In the genomic region with DNA sequence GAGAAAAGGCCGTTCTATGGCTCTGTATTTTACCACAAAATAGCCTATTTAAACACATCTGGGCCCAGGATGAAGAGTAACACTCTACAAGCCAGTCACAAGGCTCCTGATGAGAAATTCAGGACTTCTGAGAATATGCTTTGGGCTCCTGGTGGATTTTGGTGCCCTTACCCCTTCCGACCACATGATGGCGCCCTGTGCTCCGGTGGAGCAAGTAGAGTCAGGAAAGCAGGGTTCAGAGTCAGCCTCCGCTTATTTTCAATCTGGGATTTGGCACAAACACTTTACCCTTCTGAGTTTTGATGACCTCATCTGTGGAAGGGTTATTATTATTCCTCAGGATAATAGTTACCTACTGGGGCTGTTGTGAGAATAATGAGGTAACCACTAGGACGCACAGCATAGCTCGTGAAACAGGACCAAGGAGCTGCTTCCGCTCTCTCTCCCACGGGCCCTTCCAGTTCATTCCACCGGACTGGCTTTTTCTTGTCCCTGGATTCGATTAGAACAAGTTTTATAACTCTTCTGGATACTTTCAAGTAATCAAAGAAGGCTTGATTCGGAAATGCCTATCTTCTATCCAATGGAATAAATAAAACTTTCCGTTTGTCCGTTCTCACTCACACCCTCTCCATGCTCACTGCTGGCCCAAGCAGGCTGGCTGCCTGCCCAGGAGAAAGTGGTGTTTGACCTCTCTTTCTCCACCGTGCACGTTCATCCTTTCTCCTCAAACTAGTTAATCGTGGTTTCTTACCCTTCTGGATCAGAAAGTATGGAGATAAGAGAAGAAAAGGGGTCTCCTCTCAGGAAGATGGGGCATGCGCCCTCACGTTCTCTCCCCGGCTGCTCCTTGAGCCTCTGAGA, we compare ENCODE assay signal across 9 cellular contexts.
DNase-seq lines count a peak whose midpoint lies in the region; ATAC-seq, FAIRE-seq and TF ChIP-seq lines count a peak whose summit lies in the region.
"Had no signal": no experiment of that assay in that cellular context is flagged by ENCODE, and none has a peak within 500 bp of the region (broad histone marks: within the 10 kb centered on the region; RNA-seq: fewer than 3 reads in every experiment).

No MANE protein-coding gene starts in this region.

- H4K20me1 ChIP-seq in astrocyte (ENCODE audit: insufficient read depth, low read length): no peaks in the 10 kb centered on the region

- H3K27me3 Mint-ChIP-seq in astrocyte (ENCODE audit: low read depth, unreplicated experiment) (no peaks in the 10 kb centered on the region), nephron progenitor cell (ENCODE audit: low read depth, poor library complexity) (peaks cover 6% of the 10 kb centered on the region)
- H3K27me3 Mint-ChIP-seq: brain had no signal

- no peak overlapping the region for H2AFZ ChIP-seq in astrocyte (ENCODE audit: low read depth, low read length)

- no peak for ATAC-seq in HG02840 (IDR thresholded peaks at IDR 0.05; ENCODE audit: low FRiP score, unreplicated experiment)

- H3K4me1 Mint-ChIP-seq in astrocyte (ENCODE audit: low read depth, unreplicated experiment) (no peaks in the 10 kb centered on the region), nephron progenitor cell (peaks cover 20% of the 10 kb centered on the region)
- H3K4me1 Mint-ChIP-seq: brain had no signal

- peak; percentile 44 for DNase-seq in stimulated activated CD4-positive, alpha-beta T cell treated with anti-CD3 and anti-CD28 coated beads, Interleukin-15, amount 100 ng/mL, for 24 hours
- no peak for DNase-seq in stimulated activated CD4-positive, alpha-beta T cell treated with anti-CD3 and anti-CD28 coated beads, Interleukin-12 subunit alpha, Interleukin-12 subunit beta, amount 100 ng/mL, for 4 hours
- no peak for DNase-seq in astrocyte (ENCODE audit: low read depth)
- peak; percentile 32 for DNase-seq in nephron progenitor cell
- DNase-seq in DMS153 (lab: John Stamatoyannopoulos, UW): no peak
- DNase-seq in DMS79 (lab: John Stamatoyannopoulos, UW): no peak

- H3K9ac ChIP-seq in astrocyte (ENCODE audit: low read length): no peak overlapping the region

- TF ChIP-seq CTCF in astrocyte (IDR thresholded peaks at IDR 0.05; ENCODE audit: insufficient read depth, low read depth, low read length): peak; percentile 34
- TF ChIP-seq CTCF in nephron progenitor cell (IDR thresholded peaks at IDR 0.05): peak; percentile 36

- no peaks in the 10 kb centered on the region for H3K79me2 ChIP-seq in astrocyte (ENCODE audit: insufficient read depth, low read length)

- H3K27me3 ChIP-seq in astrocyte (ENCODE audit: insufficient read depth, low read length): no peaks in the 10 kb centered on the region

- peak; percentile 35; the same call in 1 of the 2 replicates for TF ChIP-seq RAD21 in Ishikawa (IDR thresholded peaks at IDR 0.05; ENCODE audit: low read depth)

- H3K27ac Mint-ChIP-seq in astrocyte (ENCODE audit: unreplicated experiment): no peak overlapping the region
- H3K27ac Mint-ChIP-seq in nephron progenitor cell: peak overlapping the region; percentile 29
- H3K27ac Mint-ChIP-seq: brain had no signal

- H3K27ac ChIP-seq in astrocyte (ENCODE audit: low read depth, low read length): no peak overlapping the region

- H3K36me3 Mint-ChIP-seq in astrocyte (ENCODE audit: low read depth, unreplicated experiment) (no peaks in the 10 kb centered on the region), nephron progenitor cell (ENCODE audit: low read depth) (no peaks in the 10 kb centered on the region)
- H3K36me3 Mint-ChIP-seq: brain had no signal

- FAIRE-seq in astrocyte (lab: Jason Lieb, UNC): no peak

- no peak overlapping the region for H3K4me3 Mint-ChIP-seq in astrocyte (ENCODE audit: unreplicated experiment)
- no peak overlapping the region for H3K4me3 Mint-ChIP-seq in nephron progenitor cell
- H3K4me3 Mint-ChIP-seq: brain had no signal

- H3K9me3 Mint-ChIP-seq in astrocyte (ENCODE audit: unreplicated experiment): no peaks in the 10 kb centered on the region
- H3K9me3 Mint-ChIP-seq in nephron progenitor cell: peaks cover 10% of the 10 kb centered on the region

- no peaks in the 10 kb centered on the region for H3K9me3 ChIP-seq in astrocyte (ENCODE audit: insufficient read depth, low read depth, low read length)

- no peaks in the 10 kb centered on the region for H3K36me3 ChIP-seq in astrocyte (ENCODE audit: insufficient read depth, low read length)

- no peak for TF ChIP-seq EP300 in Ishikawa (IDR thresholded peaks at IDR 0.05; ENCODE audit: borderline replicate concordance)

- H3K4me2 ChIP-seq in astrocyte (ENCODE audit: low read length): no peak overlapping the region

- no peaks in the 10 kb centered on the region for H3K4me1 ChIP-seq in astrocyte (ENCODE audit: insufficient read depth, low read length)

- H3K4me3 ChIP-seq in astrocyte (ENCODE audit: insufficient read depth, low read depth, low read length): no peak overlapping the region

TF ChIP-seq in Ishikawa, 13 proteins besides CTCF, POLR2A, EP300 and RAD21:
- no peak for TF ChIP-seq CREB1 (IDR thresholded peaks at IDR 0.05; ENCODE audit: low read depth)
- no peak for TF ChIP-seq FOXM1 (IDR thresholded peaks at IDR 0.05; ENCODE audit: borderline replicate concordance, low read depth)
- TF ChIP-seq, protein P1, sequence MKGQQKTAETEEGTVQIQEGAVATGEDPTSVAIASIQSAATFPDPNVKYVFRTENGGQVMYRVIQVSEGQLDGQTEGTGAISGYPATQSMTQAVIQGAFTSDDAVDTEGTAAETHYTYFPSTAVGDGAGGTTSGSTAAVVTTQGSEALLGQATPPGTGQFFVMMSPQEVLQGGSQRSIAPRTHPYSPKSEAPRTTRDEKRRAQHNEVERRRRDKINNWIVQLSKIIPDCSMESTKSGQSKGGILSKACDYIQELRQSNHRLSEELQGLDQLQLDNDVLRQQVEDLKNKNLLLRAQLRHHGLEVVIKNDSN (IDR thresholded peaks at IDR 0.05): no peak
- TF ChIP-seq, protein P2, sequence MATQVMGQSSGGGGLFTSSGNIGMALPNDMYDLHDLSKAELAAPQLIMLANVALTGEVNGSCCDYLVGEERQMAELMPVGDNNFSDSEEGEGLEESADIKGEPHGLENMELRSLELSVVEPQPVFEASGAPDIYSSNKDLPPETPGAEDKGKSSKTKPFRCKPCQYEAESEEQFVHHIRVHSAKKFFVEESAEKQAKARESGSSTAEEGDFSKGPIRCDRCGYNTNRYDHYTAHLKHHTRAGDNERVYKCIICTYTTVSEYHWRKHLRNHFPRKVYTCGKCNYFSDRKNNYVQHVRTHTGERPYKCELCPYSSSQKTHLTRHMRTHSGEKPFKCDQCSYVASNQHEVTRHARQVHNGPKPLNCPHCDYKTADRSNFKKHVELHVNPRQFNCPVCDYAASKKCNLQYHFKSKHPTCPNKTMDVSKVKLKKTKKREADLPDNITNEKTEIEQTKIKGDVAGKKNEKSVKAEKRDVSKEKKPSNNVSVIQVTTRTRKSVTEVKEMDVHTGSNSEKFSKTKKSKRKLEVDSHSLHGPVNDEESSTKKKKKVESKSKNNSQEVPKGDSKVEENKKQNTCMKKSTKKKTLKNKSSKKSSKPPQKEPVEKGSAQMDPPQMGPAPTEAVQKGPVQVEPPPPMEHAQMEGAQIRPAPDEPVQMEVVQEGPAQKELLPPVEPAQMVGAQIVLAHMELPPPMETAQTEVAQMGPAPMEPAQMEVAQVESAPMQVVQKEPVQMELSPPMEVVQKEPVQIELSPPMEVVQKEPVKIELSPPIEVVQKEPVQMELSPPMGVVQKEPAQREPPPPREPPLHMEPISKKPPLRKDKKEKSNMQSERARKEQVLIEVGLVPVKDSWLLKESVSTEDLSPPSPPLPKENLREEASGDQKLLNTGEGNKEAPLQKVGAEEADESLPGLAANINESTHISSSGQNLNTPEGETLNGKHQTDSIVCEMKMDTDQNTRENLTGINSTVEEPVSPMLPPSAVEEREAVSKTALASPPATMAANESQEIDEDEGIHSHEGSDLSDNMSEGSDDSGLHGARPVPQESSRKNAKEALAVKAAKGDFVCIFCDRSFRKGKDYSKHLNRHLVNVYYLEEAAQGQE (IDR thresholded peaks at IDR 0.05; ENCODE audit: low read depth): no peak
- no peak for TF ChIP-seq TEAD4 (IDR thresholded peaks at IDR 0.05)
- TF ChIP-seq NFIC (IDR thresholded peaks at IDR 0.05): no peak
- no peak for TF ChIP-seq YY1 (IDR thresholded peaks at IDR 0.05; ENCODE audit: low read depth)
- no peak for TF ChIP-seq TCF12 (IDR thresholded peaks at IDR 0.05; ENCODE audit: low read depth)
- no peak for TF ChIP-seq TAF1 (IDR thresholded peaks at IDR 0.05; ENCODE audit: low read depth)
- TF ChIP-seq EGR1 (IDR thresholded peaks at IDR 0.05): no peak
- TF ChIP-seq, protein P3, sequence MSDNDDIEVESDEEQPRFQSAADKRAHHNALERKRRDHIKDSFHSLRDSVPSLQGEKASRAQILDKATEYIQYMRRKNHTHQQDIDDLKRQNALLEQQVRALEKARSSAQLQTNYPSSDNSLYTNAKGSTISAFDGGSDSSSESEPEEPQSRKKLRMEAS (IDR thresholded peaks at IDR 0.05): no peak
- no peak for TF ChIP-seq CEBPB (IDR thresholded peaks at IDR 0.05)
- TF ChIP-seq ZBTB7A (IDR thresholded peaks at IDR 0.05; ENCODE audit: low read depth): no peak

Comparison
In these comparisons a context has a peak if more than half of its experiments do, and no peak if none do; other contexts are left out.
1. DNase-seq: peak in stimulated activated CD4-positive, alpha-beta T cell treated with anti-CD3 and anti-CD28 coated beads, Interleukin-15, amount 100 ng/mL, for 24 hours (single experiment) and nephron progenitor cell (single experiment); none in stimulated activated CD4-positive, alpha-beta T cell treated with anti-CD3 and anti-CD28 coated beads, Interleukin-12 subunit alpha, Interleukin-12 subunit beta, amount 100 ng/mL, for 4 hours (single experiment), astrocyte (single experiment), DMS153 (single experiment) and DMS79 (single experiment).